In the genomic region with DNA sequence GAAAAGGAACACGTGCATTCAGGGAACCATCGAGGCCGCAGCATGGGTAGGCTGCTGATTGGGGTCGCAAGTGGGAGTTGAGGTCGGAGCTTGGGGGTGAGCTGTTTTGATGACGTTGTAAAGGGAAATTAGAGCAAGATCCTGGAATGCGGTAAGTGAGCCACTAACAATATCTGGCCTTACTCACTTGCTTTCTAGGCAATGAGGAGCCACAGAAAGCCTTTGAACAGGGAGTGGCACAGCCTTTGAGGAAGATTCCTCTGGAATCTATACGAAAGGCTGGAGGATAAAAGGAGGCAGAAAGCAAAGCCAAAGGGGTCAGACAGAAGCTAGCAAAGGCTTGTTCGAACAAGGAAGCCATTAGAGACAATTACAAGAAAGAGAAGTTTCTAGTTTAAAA, we compare ENCODE assay signal across 28 cellular contexts.
"Had no signal": no experiment of that assay in that cellular context is flagged by ENCODE, and none has a peak within 500 bp of the region (broad histone marks: within the 10 kb centered on the region; RNA-seq: fewer than 3 reads in every experiment).

No MANE protein-coding gene starts in this region.

- H3K4me2 ChIP-seq: KMS-11, SK-N-SH had no signal

- H3K4me3 ChIP-seq: adrenal gland, cardiac muscle cell, SJCRH30 had no signal

- H3K36me3 Mint-ChIP-seq: activated naive CD8-positive, alpha-beta T cell treated with anti-CD3 and anti-CD28 coated beads, Interleukin-2, amount 10 ng/mL, durations not matched to agents 7 days and 5 days had no signal

- H3K27ac Mint-ChIP-seq: activated CD8-positive, alpha-beta T cell treated with anti-CD3 and anti-CD28 coated beads for 36 hours; activated naive CD8-positive, alpha-beta T cell treated with anti-CD3 and anti-CD28 coated beads, Interleukin-2, amount 10 ng/mL, durations not matched to agents 7 days and 5 days; activated T-cell treated with anti-CD3 and anti-CD28 coated beads, Interleukin-2, amount 50 U/mL, for 72 hours; activated T-helper 2 cell treated with anti-CD3 and anti-CD28 coated beads, Interferon-gamma antibody, Interleukin-2, Interleukin-4, amounts not matched to agents 10 μg/mL and 5 μg/mL and 100 μg/mL, durations not matched to agents 14 hours and 24 hours and 36 hours; brain had no signal

- H3K27me3 Mint-ChIP-seq: activated CD8-positive, alpha-beta T cell treated with anti-CD3 and anti-CD28 coated beads for 36 hours; activated naive CD8-positive, alpha-beta T cell treated with anti-CD3 and anti-CD28 coated beads, Interleukin-2, amount 10 ng/mL, durations not matched to agents 7 days and 5 days; brain had no signal

- H3K9me2 ChIP-seq: SK-N-SH had no signal

- H3K4me3 Mint-ChIP-seq: activated CD8-positive, alpha-beta T cell treated with anti-CD3 and anti-CD28 coated beads for 36 hours; activated naive CD8-positive, alpha-beta T cell treated with anti-CD3 and anti-CD28 coated beads, Interleukin-2, amount 10 ng/mL, durations not matched to agents 7 days and 5 days; activated T-cell treated with anti-CD3 and anti-CD28 coated beads, Interleukin-2, amount 50 U/mL, for 72 hours; brain had no signal

- H3K27me3 ChIP-seq: adrenal gland, cardiac muscle cell, SJCRH30 had no signal

- ATAC-seq: activated CD4-positive, CD25-positive, alpha-beta regulatory T cell treated with anti-CD3 and anti-CD28 coated beads, Interleukin-2, amount 50 U/mL, for 24 hours; activated CD8-positive, alpha-beta T cell treated with anti-CD3 and anti-CD28 coated beads for 36 hours; activated T-cell treated with anti-CD3 and anti-CD28 coated beads, Interleukin-2, amount 50 U/mL, for 72 hours; Panc1; Right ventricle myocardium inferior had no signal

- H3K36me3 ChIP-seq: adrenal gland, cardiac muscle cell, SJCRH30 had no signal

- H3K27ac ChIP-seq: adrenal gland, cardiac muscle cell, KMS-11, SJCRH30 had no signal

- H3K4me1 Mint-ChIP-seq: activated naive CD8-positive, alpha-beta T cell treated with anti-CD3 and anti-CD28 coated beads, Interleukin-2, amount 10 ng/mL, durations not matched to agents 7 days and 5 days had no signal

- DNase-seq: activated CD4-positive, alpha-beta T cell treated with anti-CD3 and anti-CD28 coated beads for 4 hours; activated CD8-positive, alpha-beta memory T cell treated with anti-CD3 and anti-CD28 coated beads, Interleukin-2, amount 50 U/mL, for 4 hours; activated CD8-positive, alpha-beta T cell treated with anti-CD3 and anti-CD28 coated beads for 36 hours; activated naive CD4-positive, alpha-beta T cell treated with anti-CD3 and anti-CD28 coated beads, Interleukin-2, amount 50 U/mL, for 16 hours; activated naive CD8-positive, alpha-beta T cell treated with anti-CD3 and anti-CD28 coated beads, Interleukin-2, amount 10 ng/mL, durations not matched to agents 7 days and 5 days; activated T-cell treated with anti-CD3 and anti-CD28 coated beads, Interleukin-2, amount 50 U/mL, for 72 hours; adrenal gland; aorta; NCI-H1092; NCI-H1417; NCI-H2029; NCI-H2107; NCI-H2171 treated with DMSO at 0.1 percent for 48 hours; NCI-H345; NCI-H510A; NCI-H526 treated with DMSO at 0.1 percent for 48 hours; NCI-H82; RPMI8226; SJCRH30; SK-N-SH; T-helper 1 cell had no signal
